Comparison of ENCODE assay signal across 25 cellular contexts in genomic region chr2:16471031-16471430, GRCh38.
"Had no signal": no experiment of that assay in that cellular context is flagged by ENCODE, and none has a peak within 500 bp of the region (broad histone marks: within the 10 kb centered on the region; RNA-seq: fewer than 3 reads in every experiment).

No MANE protein-coding gene starts in this region.

- DNase-seq: naive thymus-derived CD4-positive, alpha-beta T cell; natural killer cell; occipital lobe; pancreas; right cardiac atrium; right lobe of liver; sigmoid colon; small intestine; stimulated activated CD4-positive, alpha-beta T cell treated with anti-CD3 and anti-CD28 coated beads, Interleukin-15, amount 100 ng/mL, for 24 hours; stimulated activated CD4-positive, alpha-beta T cell treated with anti-CD3 and anti-CD28 coated beads, Interleukin-2, amount 100 ng/mL, for 24 hours; stimulated activated CD4-positive, alpha-beta T cell treated with anti-CD3 and anti-CD28 coated beads, Interleukin-2, amount 100 ng/mL, for 48 hours; stimulated activated CD4-positive, alpha-beta T cell treated with anti-CD3 and anti-CD28 coated beads, Interleukin-4, amount 100 ng/mL, for 24 hours; stimulated activated naive B cell treated with anti-CD40 and anti-IgM and Interleukin-4, amounts not matched to agents 10 μg/mL and 1 μg/mL and 100 μg/mL, for 72 hours; stimulated activated naive CD4-positive, alpha-beta T cell treated with Interleukin-2 at 50 U/mL for 16 hours; stomach; tibial artery; transverse colon; upper lobe of right lung; uterus had no signal

- H3K4me1 Mint-ChIP-seq: natural killer cell; nephron; stimulated activated effector memory CD8-positive, alpha-beta T cell treated with anti-CD3 and anti-CD28 coated beads, Interleukin-12 subunit alpha, Interleukin-12 subunit beta, amount 100 ng/mL, for 72 hours; stimulated activated naive B cell treated with anti-CD40 and anti-IgM and Interleukin-4, amounts not matched to agents 10 μg/mL and 1 μg/mL and 100 μg/mL, for 72 hours had no signal

- ATAC-seq: naive thymus-derived CD4-positive, alpha-beta T cell; natural killer cell; pancreas; right cardiac atrium; right lobe of liver; stimulated activated effector memory CD8-positive, alpha-beta T cell treated with anti-CD3 and anti-CD28 coated beads, Interleukin-12 subunit alpha, Interleukin-12 subunit beta, amount 100 ng/mL, for 72 hours; stimulated activated naive B cell treated with anti-CD40 and anti-IgM and Interleukin-4, amounts not matched to agents 10 μg/mL and 1 μg/mL and 100 μg/mL, for 72 hours; upper lobe of right lung had no signal

- H3K27ac ChIP-seq: neural progenitor cell, pancreas, prostate gland, right lobe of liver, sigmoid colon, stomach, tibial artery, transverse colon, upper lobe of right lung, uterus had no signal

- H3K9me3 ChIP-seq: pancreas, prostate gland, right lobe of liver, sigmoid colon, stomach, tibial artery, transverse colon, upper lobe of right lung, uterus had no signal

- H3K4me3 Mint-ChIP-seq: naive thymus-derived CD4-positive, alpha-beta T cell; natural killer cell; nephron; neural progenitor cell; stimulated activated effector memory CD8-positive, alpha-beta T cell treated with anti-CD3 and anti-CD28 coated beads, Interleukin-12 subunit alpha, Interleukin-12 subunit beta, amount 100 ng/mL, for 72 hours; stimulated activated naive B cell treated with anti-CD40 and anti-IgM and Interleukin-4, amounts not matched to agents 10 μg/mL and 1 μg/mL and 100 μg/mL, for 72 hours; stimulated activated naive CD8-positive, alpha-beta T cell treated with anti-CD3 and anti-CD28 coated beads, Interleukin-15, Interleukin-2, amounts not matched to agents 100 ng/mL and 50 ng/mL, for 24 hours; type B pancreatic cell had no signal

- H3K9me3 Mint-ChIP-seq: naive thymus-derived CD4-positive, alpha-beta T cell; natural killer cell; nephron; neural progenitor cell; stimulated activated effector memory CD8-positive, alpha-beta T cell treated with anti-CD3 and anti-CD28 coated beads, Interleukin-12 subunit alpha, Interleukin-12 subunit beta, amount 100 ng/mL, for 72 hours; stimulated activated naive B cell treated with anti-CD40 and anti-IgM and Interleukin-4, amounts not matched to agents 10 μg/mL and 1 μg/mL and 100 μg/mL, for 72 hours; stimulated activated naive CD8-positive, alpha-beta T cell treated with anti-CD3 and anti-CD28 coated beads, Interleukin-15, Interleukin-2, amounts not matched to agents 100 ng/mL and 50 ng/mL, for 24 hours; type B pancreatic cell had no signal

- H3K27ac Mint-ChIP-seq: naive thymus-derived CD4-positive, alpha-beta T cell; natural killer cell; neural progenitor cell; stimulated activated effector memory CD8-positive, alpha-beta T cell treated with anti-CD3 and anti-CD28 coated beads, Interleukin-12 subunit alpha, Interleukin-12 subunit beta, amount 100 ng/mL, for 72 hours; stimulated activated naive B cell treated with anti-CD40 and anti-IgM and Interleukin-4, amounts not matched to agents 10 μg/mL and 1 μg/mL and 100 μg/mL, for 72 hours; stimulated activated naive CD8-positive, alpha-beta T cell treated with anti-CD3 and anti-CD28 coated beads, Interleukin-15, Interleukin-2, amounts not matched to agents 100 ng/mL and 50 ng/mL, for 24 hours; type B pancreatic cell had no signal

- H3K36me3 Mint-ChIP-seq: naive thymus-derived CD4-positive, alpha-beta T cell; natural killer cell; neural progenitor cell; stimulated activated effector memory CD8-positive, alpha-beta T cell treated with anti-CD3 and anti-CD28 coated beads, Interleukin-12 subunit alpha, Interleukin-12 subunit beta, amount 100 ng/mL, for 72 hours; stimulated activated naive B cell treated with anti-CD40 and anti-IgM and Interleukin-4, amounts not matched to agents 10 μg/mL and 1 μg/mL and 100 μg/mL, for 72 hours; type B pancreatic cell had no signal

- H3K27me3 Mint-ChIP-seq: type B pancreatic cell had no signal

- H3K4me1 ChIP-seq: neural progenitor cell, pancreas, prostate gland, right lobe of liver, sigmoid colon, stomach, tibial artery, transverse colon, upper lobe of right lung, uterus had no signal

- H3K27me3 ChIP-seq: neural progenitor cell, pancreas, right lobe of liver, stomach, transverse colon, upper lobe of right lung, uterus had no signal

- H3K36me3 ChIP-seq: neural progenitor cell, pancreas, prostate gland, right lobe of liver, sigmoid colon, stomach, tibial artery, transverse colon, upper lobe of right lung, uterus had no signal

- H3K4me3 ChIP-seq: neural progenitor cell, pancreas, prostate gland, right lobe of liver, sigmoid colon, stomach, tibial artery, transverse colon, upper lobe of right lung, uterus had no signal
